In genomic region chr11:102408339-102408738, GRCh38 we compare ENCODE assay signal across 18 cellular contexts. TPM values are rescaled to one million over a fixed set of nuclear protein-coding genes. Genes with fewer than 3 reads are reported as not detected.
DNase-seq lines count a peak whose midpoint lies in the region; ATAC-seq, FAIRE-seq and TF ChIP-seq lines count a peak whose summit lies in the region.
"Had no signal": no experiment of that assay in that cellular context is flagged by ENCODE, and none has a peak within 500 bp of the region (broad histone marks: within the 10 kb centered on the region; RNA-seq: fewer than 3 reads in every experiment).

No MANE protein-coding gene starts in this region.

- no TSS peak for BruUV-seq in A673 (replicated peaks; lab: Mats Ljungman, UMichigan)

- H3K9me3 Mint-ChIP-seq in activated T-cell treated with anti-CD3 and anti-CD28 coated beads, Interleukin-2, amount 50 U/mL, for 24 hours, result no peaks in the 10 kb centered on the region
- no peaks in the 10 kb centered on the region for H3K9me3 Mint-ChIP-seq in activated naive CD8-positive, alpha-beta T cell (ENCODE audit: low read depth)
- H3K9me3 Mint-ChIP-seq in naive thymus-derived CD8-positive, alpha-beta T cell, result no peaks in the 10 kb centered on the region

- H3K27me3 Mint-ChIP-seq in activated T-cell treated with anti-CD3 and anti-CD28 coated beads, Interleukin-2, amount 50 U/mL, for 24 hours, result no peaks in the 10 kb centered on the region
- no peaks in the 10 kb centered on the region for H3K27me3 Mint-ChIP-seq in activated naive CD8-positive, alpha-beta T cell
- no peaks in the 10 kb centered on the region for H3K27me3 Mint-ChIP-seq in naive thymus-derived CD8-positive, alpha-beta T cell

- H3K4me3 Mint-ChIP-seq in activated T-cell treated with anti-CD3 and anti-CD28 coated beads, Interleukin-2, amount 50 U/mL, for 24 hours, result no peak overlapping the region
- H3K4me3 Mint-ChIP-seq in activated naive CD8-positive, alpha-beta T cell, result peak overlapping the region; percentile 23
- H3K4me3 Mint-ChIP-seq in naive thymus-derived CD8-positive, alpha-beta T cell, result peak overlapping the region in 5 of 10 donors; percentile 20 to 68 (median 59)

- no peak overlapping the region for H3K27ac ChIP-seq in A673 (ENCODE audit: low read depth, low read length, poor library complexity, severe bottlenecking)
- H3K27ac ChIP-seq: BLaER1, SJCRH30 had no signal

- POLR2A ChIA-PET in naive thymus-derived CD8-positive, alpha-beta T cell (lab: Charles Lee), result interaction anchor here (0.5 to 2.8 kb wide), 4 partner anchors 13 to 47 kb away, joined by 4 to 14 read pairs (median 6); no protein-coding TSS in a partner anchor
- POLR2A ChIA-PET in A673 (lab: Charles Lee; ENCODE audit: low non-redundant PET), result interaction anchor here (0.6 kb wide), 1 partner anchor 15 kb away, joined by 4 read pairs; no protein-coding TSS in a partner anchor

- ATAC-seq in naive thymus-derived CD8-positive, alpha-beta T cell, result no peak
- ATAC-seq in activated CD4-positive, CD25-positive, alpha-beta regulatory T cell treated with anti-CD3 and anti-CD28 coated beads, Interleukin-2, amount 50 U/mL, for 24 hours, result no peak

- peaks cover 6% of the 10 kb centered on the region for H3K4me1 ChIP-seq in A673 (ENCODE audit: insufficient read depth, low read length, poor library complexity, severe bottlenecking)
- H3K4me1 ChIP-seq: SJCRH30 had no signal

- peak overlapping the region; percentile 80 for H3K27ac Mint-ChIP-seq in activated T-cell treated with anti-CD3 and anti-CD28 coated beads, Interleukin-2, amount 50 U/mL, for 24 hours
- peak overlapping the region; percentile 59 for H3K27ac Mint-ChIP-seq in activated naive CD8-positive, alpha-beta T cell
- H3K27ac Mint-ChIP-seq in naive thymus-derived CD8-positive, alpha-beta T cell, result peak overlapping the region in 8 of 10 donors; percentile 13 to 90 (median 63)

- no peaks in the 10 kb centered on the region for H3K27me3 ChIP-seq in A673 (replicated peaks; ENCODE audit: insufficient read depth, low read depth, low read length, poor library complexity)
- H3K27me3 ChIP-seq: BLaER1, SJCRH30 had no signal

- peak; percentile 4 for FAIRE-seq in HTR-8/SVneo (lab: Jason Lieb, UNC)
- FAIRE-seq: A204.1 had no signal

- peaks cover 82% of the 10 kb centered on the region for H3K36me3 Mint-ChIP-seq in activated T-cell treated with anti-CD3 and anti-CD28 coated beads, Interleukin-2, amount 50 U/mL, for 24 hours (ENCODE audit: low read depth)
- H3K36me3 Mint-ChIP-seq in activated naive CD8-positive, alpha-beta T cell, result peaks cover 3% of the 10 kb centered on the region
- peaks cover 0 to 57% (median 8%) of the 10 kb centered on the region in 3 donors for H3K36me3 Mint-ChIP-seq in naive thymus-derived CD8-positive, alpha-beta T cell

- H3K4me3 ChIP-seq in A673 (ENCODE audit: low read depth, low read length, poor library complexity, severe bottlenecking), result no peak overlapping the region
- H3K4me3 ChIP-seq: BLaER1, SJCRH30 had no signal

- no peak for TF ChIP-seq CTCF in A673 (conservative IDR thresholded peaks at IDR 0.05; ENCODE audit: low read depth, low read length)

- CTCF ChIA-PET in A673 (lab: Charles Lee), result no interaction called here

- H3K4me1 Mint-ChIP-seq in activated T-cell treated with anti-CD3 and anti-CD28 coated beads, Interleukin-2, amount 50 U/mL, for 24 hours (ENCODE audit: low read depth), result peaks cover 78% of the 10 kb centered on the region
- peaks cover 88% of the 10 kb centered on the region for H3K4me1 Mint-ChIP-seq in activated naive CD8-positive, alpha-beta T cell (ENCODE audit: low read depth)
- peaks cover 43 to 86% (median 79%) of the 10 kb centered on the region in 4 donors for H3K4me1 Mint-ChIP-seq in naive thymus-derived CD8-positive, alpha-beta T cell

- H3K36me3 ChIP-seq in A673 (ENCODE audit: insufficient read depth, low read length, poor library complexity, severe bottlenecking), result no peaks in the 10 kb centered on the region

- H3K9me3 ChIP-seq in A673 (ENCODE audit: low read depth, low read length, poor library complexity, severe bottlenecking), result no peaks in the 10 kb centered on the region
- H3K9me3 ChIP-seq: BLaER1, SJCRH30 had no signal

- DNase-seq in activated T-cell treated with anti-CD3 and anti-CD28 coated beads, Interleukin-2, amount 50 U/mL, for 24 hours, result no peak
- no peak for DNase-seq in activated T-cell treated with anti-CD3 and anti-CD28 coated beads for 4 hours
- DNase-seq in HTR-8/SVneo (ENCODE audit: insufficient read length, low spot score), result no peak
- no peak for DNase-seq in naive thymus-derived CD8-positive, alpha-beta T cell
- no peak for DNase-seq in A673 (ENCODE audit: low spot score)
- no peak for DNase-seq in HUDEP-2 (lab: John Stamatoyannopoulos, UW; ENCODE audit: unreplicated experiment in 76 of 76)
- DNase-seq: DMS79 treated with DMSO at 0.1 percent for 48 hours, KG1, MV-4-11, NCI-H187, NCI-H345, NCI-H524 treated with DMSO at 0.1 percent for 48 hours, PC-3, SJCRH30 had no signal

- intact Hi-C loops in A673 (cut with micrococcal nuclease; ENCODE audit: unreplicated experiment), result no loop called here

RNA-seq across cellular contexts. Expression of gene TMEM123, which starts 44.2 kb away (rescaled TPM):
- 100 to 1,000 TPM; 484 to 533 TPM for total RNA-seq in naive thymus-derived CD8-positive, alpha-beta T cell
- polyA plus RNA-seq in naive thymus-derived CD8-positive, alpha-beta T cell, result 100 to 1,000 TPM; 746 to 988 (median 748) TPM
- 210 and 214 TPM in 2 replicates for total RNA-seq in A673 (2021)
